26 cellular contexts compared by ENCODE assay signal in the genomic region with DNA sequence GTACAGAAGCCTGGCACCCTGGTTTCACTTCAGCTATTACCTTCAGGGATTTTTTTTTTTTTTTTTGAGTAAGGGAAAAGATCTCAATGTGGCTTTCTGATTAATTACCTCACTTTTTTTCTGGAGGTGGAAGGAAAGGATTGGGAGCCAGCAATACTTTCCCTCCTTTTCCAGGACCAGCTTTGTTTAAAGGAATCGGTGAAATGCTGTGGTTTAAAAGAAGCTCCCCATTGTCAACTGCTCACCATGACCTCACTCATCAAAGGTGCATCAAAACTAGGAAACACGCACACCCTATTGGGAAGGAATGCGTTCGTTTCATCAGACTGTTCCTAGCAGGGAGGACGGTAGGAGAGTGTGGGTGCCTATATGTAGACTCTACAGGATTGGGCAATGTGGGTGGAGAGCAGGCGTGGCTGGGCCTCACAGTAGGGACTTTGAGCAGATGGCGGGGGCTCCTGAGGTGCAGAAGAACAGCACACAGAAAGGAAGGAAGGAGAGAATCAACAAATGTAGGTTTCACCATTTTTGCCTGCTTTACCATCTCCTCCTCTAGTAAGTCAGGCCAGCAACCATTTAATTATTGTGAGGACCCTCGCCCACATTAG. TPM values are rescaled to one million over a fixed set of nuclear protein-coding genes. Genes with fewer than 3 reads are reported as not detected.
"Had no signal": no experiment of that assay in that cellular context is flagged by ENCODE, and none has a peak within 500 bp of the region (broad histone marks: within the 10 kb centered on the region; RNA-seq: fewer than 3 reads in every experiment).

No MANE protein-coding gene starts in this region.

- H3K4me3 ChIP-seq: esophagus squamous epithelium, heart right ventricle, ovary, psoas muscle, testis had no signal

- H3K9me3 Mint-ChIP-seq: activated CD4-positive, alpha-beta T cell treated with anti-CD3 and anti-CD28 coated beads, Interleukin-2, amount 10 ng/mL, durations not matched to agents 24 days and 14 days; activated naive CD8-positive, alpha-beta T cell treated with anti-CD3 and anti-CD28 coated beads, Interleukin-2, amount 50 U/mL, for 24 hours; activated T-helper 17 cell treated with anti-CD3 and anti-CD28 coated beads, Interleukin-2, amount 50 U/mL, for 72 hours; immature natural killer cell; memory B cell; naive thymus-derived CD8-positive, alpha-beta T cell; T-cell; type B pancreatic cell had no signal

- ATAC-seq: activated naive CD8-positive, alpha-beta T cell treated with anti-CD3 and anti-CD28 coated beads, Interleukin-2, amount 50 U/mL, for 24 hours; activated T-helper 17 cell treated with anti-CD3 and anti-CD28 coated beads, Interleukin-2, amount 50 U/mL, for 72 hours; heart right ventricle; psoas muscle; right cardiac atrium; SK-N-SH treated with all-trans-retinoic acid at 6 μM for 48 hours had no signal

- H3K4me3 Mint-ChIP-seq: activated CD4-positive, alpha-beta T cell treated with anti-CD3 and anti-CD28 coated beads, Interleukin-2, amount 10 ng/mL, durations not matched to agents 24 days and 14 days; activated naive CD8-positive, alpha-beta T cell treated with anti-CD3 and anti-CD28 coated beads, Interleukin-2, amount 50 U/mL, for 24 hours; activated T-helper 17 cell treated with anti-CD3 and anti-CD28 coated beads, Interleukin-2, amount 50 U/mL, for 72 hours; immature natural killer cell; memory B cell; T-cell; type B pancreatic cell had no signal

- H3K27me3 ChIP-seq: brain microvascular endothelial cell, esophagus squamous epithelium, heart right ventricle, ovary, testis had no signal

- H3K36me3 ChIP-seq: ovary had no signal

- H3K4me1 ChIP-seq: heart right ventricle, psoas muscle, testis had no signal

- H3K36me3 Mint-ChIP-seq: immature natural killer cell had no signal

- H3K9me3 ChIP-seq: esophagus squamous epithelium, heart right ventricle, ovary, psoas muscle, testis had no signal

- H3K27ac ChIP-seq: brain microvascular endothelial cell, esophagus squamous epithelium, heart right ventricle, ovary, psoas muscle, testis had no signal

- DNase-seq: activated CD4-positive, alpha-beta T cell treated with anti-CD3 and anti-CD28 coated beads, Interleukin-2, amount 10 ng/mL, durations not matched to agents 24 days and 14 days; activated CD4-positive, CD25-positive, alpha-beta regulatory T cell; activated naive CD4-positive, alpha-beta T cell treated with Interleukin-2 at 50 U/mL for 16 hours; activated naive CD8-positive, alpha-beta T cell treated with anti-CD3 and anti-CD28 coated beads, Interleukin-2, amount 50 U/mL, for 24 hours; activated T-cell treated with anti-CD3 and anti-CD28 coated beads for 4 hours; aorta; brain microvascular endothelial cell; cortex of kidney; effector CD4-positive, alpha-beta T cell; esophagus squamous epithelium; heart right ventricle; immature natural killer cell; naive thymus-derived CD8-positive, alpha-beta T cell; ovary; psoas muscle; right cardiac atrium; small intestine; stimulated activated CD4-positive, alpha-beta T cell treated with anti-CD3 and anti-CD28 coated beads, Interleukin-15, amount 100 ng/mL, for 24 hours; stimulated activated CD4-positive, alpha-beta T cell treated with anti-CD3 and anti-CD28 coated beads, Interleukin-2, amount 100 ng/mL, for 48 hours; T-cell; testis had no signal

- H3K4me1 Mint-ChIP-seq: activated naive CD8-positive, alpha-beta T cell treated with anti-CD3 and anti-CD28 coated beads, Interleukin-2, amount 50 U/mL, for 24 hours; activated T-helper 17 cell treated with anti-CD3 and anti-CD28 coated beads, Interleukin-2, amount 50 U/mL, for 72 hours; immature natural killer cell had no signal

- H3K27ac Mint-ChIP-seq: activated CD4-positive, alpha-beta T cell treated with anti-CD3 and anti-CD28 coated beads, Interleukin-2, amount 10 ng/mL, durations not matched to agents 24 days and 14 days; activated naive CD8-positive, alpha-beta T cell treated with anti-CD3 and anti-CD28 coated beads, Interleukin-2, amount 50 U/mL, for 24 hours; activated T-helper 17 cell treated with anti-CD3 and anti-CD28 coated beads, Interleukin-2, amount 50 U/mL, for 72 hours; immature natural killer cell; memory B cell; type B pancreatic cell had no signal

- H3K27me3 Mint-ChIP-seq: activated CD4-positive, alpha-beta T cell treated with anti-CD3 and anti-CD28 coated beads, Interleukin-2, amount 10 ng/mL, durations not matched to agents 24 days and 14 days; activated naive CD8-positive, alpha-beta T cell treated with anti-CD3 and anti-CD28 coated beads, Interleukin-2, amount 50 U/mL, for 24 hours; activated T-helper 17 cell treated with anti-CD3 and anti-CD28 coated beads, Interleukin-2, amount 50 U/mL, for 72 hours; memory B cell; naive thymus-derived CD8-positive, alpha-beta T cell; T-cell; type B pancreatic cell had no signal

RNA-seq across cellular contexts. Expression of a gene that starts 44.0 kb away (rescaled TPM):
- total RNA-seq: activated CD4-positive, alpha-beta T cell treated with anti-CD3 and anti-CD28 coated beads, Interleukin-2, amount 10 ng/mL, durations not matched to agents 24 days and 14 days; activated CD8-positive, alpha-beta memory T cell treated with anti-CD3 and anti-CD28 coated beads for 36 hours; activated T-helper 17 cell treated with anti-CD3 and anti-CD28 coated beads, Interleukin-2, amount 50 U/mL, for 72 hours; aorta; naive thymus-derived CD8-positive, alpha-beta T cell had no signal
- polyA plus RNA-seq: immature natural killer cell; naive thymus-derived CD8-positive, alpha-beta T cell had no signal
